In the genomic region with DNA sequence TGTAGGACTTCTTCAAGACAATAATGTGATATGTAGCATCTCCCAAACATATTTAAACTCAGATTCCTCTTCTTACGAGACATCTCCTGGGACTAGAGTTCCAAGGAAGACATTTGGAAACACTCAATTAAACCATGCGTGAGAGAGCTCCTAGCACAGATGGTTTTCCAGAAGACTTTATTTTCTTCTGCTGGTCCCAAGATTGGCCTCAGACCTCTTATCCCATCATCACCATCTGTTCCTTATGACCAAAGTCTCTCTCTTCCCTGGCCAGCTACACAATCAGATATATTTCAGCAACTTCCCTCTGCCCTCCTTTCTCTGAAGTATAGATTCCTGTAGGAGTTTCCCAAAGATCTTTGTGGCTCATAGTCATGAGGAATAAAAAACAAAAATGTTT, we compare ENCODE assay signal across 1 cellular context.
TF ChIP-seq lines count a peak whose summit lies in the region.

No MANE protein-coding gene starts in this region.

TF ChIP-seq in GM23338, 12 proteins besides CTCF, POLR2A, EP300 and RAD21 (continued from another document):
- TF ChIP-seq ZNF462 (CRISPR knock-in tag; IDR thresholded peaks at IDR 0.05) (no peak), NANOG (IDR thresholded peaks at IDR 0.05; ENCODE audit: borderline replicate concordance) (no peak), POLR2AphosphoS5 (IDR thresholded peaks at IDR 0.05; ENCODE audit: low read depth) (no peak), EZH2 (IDR thresholded peaks at IDR 0.05; ENCODE audit: low read depth, unreplicated experiment) (no peak), ZNF114 (CRISPR knock-in tag; IDR thresholded peaks at IDR 0.05) (no peak), ZNF331 (CRISPR knock-in tag; IDR thresholded peaks at IDR 0.05; ENCODE audit: low read depth) (no peak), REST (IDR thresholded peaks at IDR 0.05; ENCODE audit: unreplicated experiment) (no peak)
